Comparison of ENCODE assay signal across 8 cellular contexts in the genomic region with DNA sequence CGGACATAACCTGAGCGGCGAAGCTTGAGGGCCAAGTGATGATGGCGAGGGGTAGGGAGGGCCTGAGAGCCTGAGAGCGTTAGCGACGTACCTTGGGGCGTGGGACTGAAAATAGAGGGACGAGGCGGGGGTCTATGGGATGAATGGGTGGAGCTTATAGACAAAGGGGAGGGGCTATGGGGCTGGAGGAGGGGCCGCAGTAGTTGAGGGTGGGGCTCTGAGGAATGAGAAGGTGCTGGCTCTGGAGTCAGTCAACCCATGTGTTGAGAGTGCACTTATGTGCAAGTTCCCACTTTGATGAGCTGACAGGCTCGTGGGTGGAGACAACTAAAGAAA. TPM values are rescaled to one million over a fixed set of nuclear protein-coding genes. Genes with fewer than 3 reads are reported as not detected.
A peak's percentile ranks its signal among the peaks of the same experiment; 100 is the strongest.
DNase-seq lines count a peak whose midpoint lies in the region; ATAC-seq, FAIRE-seq and TF ChIP-seq lines count a peak whose summit lies in the region.

No MANE protein-coding gene starts in this region.

- DNase-seq in BJ (ENCODE audit: low read depth) (no peak), caudate nucleus (lab: John Stamatoyannopoulos, UW) (peak in 28 of 61 donors; percentile 1 to 61 (median 34)), HepG2 (ENCODE audit: low spot score) (peak; percentile 8), epidermal melanocyte (ENCODE audit: insufficient read length, low spot score) (no peak)
- no peak for DNase-seq in T-helper 2 cell treated with Interferon-gamma antibody and Interleukin-4, amounts not matched to agents 5 μg/mL and 100 μg/mL, for 36 hours (ENCODE audit: low spot score)
- DNase-seq in stimulated activated CD4-positive, alpha-beta T cell treated with anti-CD3 and anti-CD28 coated beads, Interleukin-4, amount 100 ng/mL, for 48 hours (ENCODE audit: low read depth in 2 of 2) = peak; percentile 36 to 41

- no peaks in the 10 kb centered on the region for H3K27me3 Mint-ChIP-seq in T-helper 2 cell treated with Interferon-gamma antibody and Interleukin-4, amounts not matched to agents 5 μg/mL and 100 μg/mL, for 36 hours (ENCODE audit: low read depth)

- peaks cover 26% of the 10 kb centered on the region for H3K4me1 ChIP-seq in HepG2 (ENCODE audit: insufficient read depth, low read length)

- H3K9ac ChIP-seq in HepG2 (ENCODE audit: insufficient read depth, low read depth, low read length) = peak overlapping the region; percentile 64

- H3K4me3 Mint-ChIP-seq in T-helper 2 cell treated with Interferon-gamma antibody and Interleukin-4, amounts not matched to agents 5 μg/mL and 100 μg/mL, for 36 hours = peak overlapping the region; percentile 97

- POLR2A ChIA-PET in BJ (lab: Charles Lee) = no interaction called here
- POLR2A ChIA-PET in HepG2 (lab: Yijun Ruan, JAX) = interaction anchor here (1.0 to 3.1 kb wide), 6 partner anchors 9 to 1893 kb away, joined by 3 to 28 read pairs (median 5); partner anchors contain the start of genes EBP and RBM3

- CTCF ChIA-PET in BJ (lab: Yijun Ruan, JAX) (interaction anchor here (0.6 to 1.5 kb wide), 5 partner anchors 9 to 33 kb away, joined by 3 to 8 read pairs (median 3); no protein-coding TSS in a partner anchor), HepG2 (lab: Yijun Ruan, JAX; ENCODE audit: low intra/inter-chr PET ratio, low total read pairs) (no interaction called here)

- H3K27ac ChIP-seq in caudate nucleus (ENCODE audit: low read depth, low read length) = peak overlapping the region; percentile 85
- peak overlapping the region; percentile 54 for H3K27ac ChIP-seq in HepG2 (ENCODE audit: extremely low read length, insufficient read depth, low read length)

- H3K9me3 Mint-ChIP-seq in T-helper 2 cell treated with Interferon-gamma antibody and Interleukin-4, amounts not matched to agents 5 μg/mL and 100 μg/mL, for 36 hours = no peaks in the 10 kb centered on the region

- intact Hi-C loops in HepG2 (cut with micrococcal nuclease; ENCODE audit: unreplicated experiment) = no loop called here

- peaks cover 20% of the 10 kb centered on the region for H3K4me1 Mint-ChIP-seq in T-helper 2 cell treated with Interferon-gamma antibody and Interleukin-4, amounts not matched to agents 5 μg/mL and 100 μg/mL, for 36 hours (ENCODE audit: low read depth)

- TF ChIP-seq EP300 in HepG2 (IDR thresholded peaks at IDR 0.05; ENCODE audit: low read depth in 2 of 2, low read length in 2 of 2) (no peak), HepG2 (CRISPR knock-in tag; IDR thresholded peaks at IDR 0.05; ENCODE audit: borderline replicate concordance) (no peak)

- TF ChIP-seq RAD21 in HepG2 (CRISPR knock-in tag; IDR thresholded peaks at IDR 0.05) = no peak

- peak; percentile 39 for ATAC-seq in GM19035 (IDR thresholded peaks at IDR 0.05; ENCODE audit: unreplicated experiment)
- ATAC-seq in HG03460 (IDR thresholded peaks at IDR 0.05; ENCODE audit: unreplicated experiment) = peak; percentile 33
- ATAC-seq in HepG2 = peak; percentile 63

- no peak for FAIRE-seq in HepG2 (lab: Jason Lieb, UNC)

- no peaks in the 10 kb centered on the region for H3K9me3 ChIP-seq in HepG2 (ENCODE audit: low read length)

- H3K27me3 ChIP-seq in BJ (ENCODE audit: control insufficient read depth, insufficient read depth, low read length) (no peaks in the 10 kb centered on the region), HepG2 (ENCODE audit: control insufficient read depth in 1 of 2, insufficient read depth in 2 of 2, low read length in 2 of 2) (no peaks in the 10 kb centered on the region)

- TF ChIP-seq POLR2A in HepG2 (IDR thresholded peaks at IDR 0.05; ENCODE audit: insufficient read depth in 1 of 2, low read depth in 2 of 2, low read length in 2 of 2) = no peak; a peak in 1 of 4 replicates

- no peak overlapping the region for H2AFZ ChIP-seq in HepG2 (ENCODE audit: low read length)

- TF ChIP-seq CTCF in BJ (IDR thresholded peaks at IDR 0.05; ENCODE audit: insufficient read depth, low read depth, low read length) (no peak), HepG2 (CRISPR knock-in tag; IDR thresholded peaks at IDR 0.05) (no peak; the same call in 1 of the 2 replicates)

- H3K4me2 ChIP-seq in HepG2 (ENCODE audit: low read depth, low read length) = peak overlapping the region; percentile 74

- BruUV-seq in HepG2 (replicated peaks; lab: Mats Ljungman, UMichigan) = no TSS peak

- peaks cover 10% of the 10 kb centered on the region for H3K79me2 ChIP-seq in HepG2 (ENCODE audit: insufficient read depth, low read length)

- in situ Hi-C loops in HepG2 (cut with HindIII; ENCODE audit: extremely low pct_ligation_motif_present, low pct_unique_long_range_greater_than_20kb) = no loop called here

- no peaks in the 10 kb centered on the region for H4K20me1 ChIP-seq in HepG2 (ENCODE audit: insufficient read depth, low read length)

- H3K27ac Mint-ChIP-seq in T-helper 2 cell treated with Interferon-gamma antibody and Interleukin-4, amounts not matched to agents 5 μg/mL and 100 μg/mL, for 36 hours = peak overlapping the region; percentile 97

- H3K36me3 ChIP-seq in BJ (ENCODE audit: control insufficient read depth, insufficient read depth, low read length) (0 out of 2 replicates have a peak, but pooled peaks cover 2% of the 10 kb centered on the region), HepG2 (replicated peaks in 1 of 2; ENCODE audit: control insufficient read depth in 1 of 2, insufficient read depth in 2 of 2, low read length in 2 of 2) (no peaks in the 10 kb centered on the region; a peak in 1 of 5 replicates)

- peaks cover 21% of the 10 kb centered on the region for H3K36me3 Mint-ChIP-seq in T-helper 2 cell treated with Interferon-gamma antibody and Interleukin-4, amounts not matched to agents 5 μg/mL and 100 μg/mL, for 36 hours (ENCODE audit: low read depth)

- WGBS in HepG2 (ENCODE audit: low lambda C conversion rate) = 22% methylated on average over 12 of the region's 12 CpGs

- H3K4me3 ChIP-seq in BJ (ENCODE audit: low read depth, low read length) (peak overlapping the region; percentile 84), HepG2 (replicated peaks in 1 of 3; ENCODE audit: insufficient read depth in 1 of 3, low read depth in 2 of 3, low read length in 3 of 3) (peak overlapping the region; percentile 54 to 75 (median 69); a peak in 5 of 6 replicates)

RNA-seq across cellular contexts. Expression of gene TBC1D25, which starts 0.5 kb away (rescaled TPM):
- polyA plus RNA-seq in BJ (2011; rRNA removed) (10.6 and 17.8 TPM in 2 replicates), HepG2 (2011; rRNA removed) (4.7 and 6.0 TPM in 2 replicates)
- polyA minus RNA-seq in BJ (2011; rRNA and poly(A)+ RNA removed) = 9.5 and 11.1 TPM in 2 replicates
- total RNA-seq in HepG2 (2016; rRNA removed; fragmentation: Illumina TruSeq; extraction: Trizol) = 3.2 and 3.5 TPM in 2 replicates
- 1.0 and 1.1 TPM in 2 replicates for total RNA-seq in HepG2 (2016; cell fraction: cytosol; rRNA removed; fragmentation: Illumina TruSeq; extraction: Trizol; ENCODE audit: low read depth)
- total RNA-seq in HepG2 (2016; cell fraction: insoluble cytoplasmic fraction; rRNA removed; fragmentation: Illumina TruSeq; extraction: Trizol) = 3.4 and 3.6 TPM in 2 replicates
- total RNA-seq in HepG2 (2016; cell fraction: membrane; rRNA removed; fragmentation: Illumina TruSeq; extraction: Trizol) = 5.5 and 6.0 TPM in 2 replicates
- 2.8 and 3.4 TPM in 2 replicates for total RNA-seq in HepG2 (2016; cell fraction: nucleus; rRNA removed; fragmentation: Illumina TruSeq; extraction: Trizol)
- 4.6 TPM in 2 replicates for polyA plus RNA-seq in HepG2 (2011; cell fraction: cytosol; rRNA removed)
- 16.8 and 21.5 TPM in 2 replicates for polyA plus RNA-seq in HepG2 (2011; cell fraction: nucleus; rRNA removed)
- 4.8 and 7.9 TPM in 2 replicates for polyA plus RNA-seq in HepG2 (2012)
- polyA plus RNA-seq in HepG2 (2016; cell fraction: cytosol; fragmentation: Illumina TruSeq; extraction: Trizol; ENCODE audit: low read depth) = 2.1 and 2.3 TPM in 2 replicates
- 4.0 and 6.3 TPM in 2 replicates for polyA plus RNA-seq in HepG2 (2016; cell fraction: insoluble cytoplasmic fraction; fragmentation: Illumina TruSeq; extraction: Trizol; ENCODE audit: low read depth)
- polyA plus RNA-seq in HepG2 (2016; cell fraction: membrane; fragmentation: Illumina TruSeq; extraction: Trizol; ENCODE audit: low read depth) = 4.8 and 5.4 TPM in 2 replicates
- 11.5 and 15.0 TPM in 2 replicates for polyA plus RNA-seq in HepG2 (2016; cell fraction: nucleus; fragmentation: Illumina TruSeq; extraction: Trizol; ENCODE audit: insufficient read depth, low read depth)
- 10.9 and 19.7 TPM in 2 replicates for polyA minus RNA-seq in HepG2 (2011; rRNA and poly(A)+ RNA removed; ENCODE audit: low replicate concordance)
- polyA minus RNA-seq in HepG2 (2011; cell fraction: cytosol; rRNA and poly(A)+ RNA removed) = 5.1 and 5.5 TPM in 2 replicates
- 7.9 and 9.4 TPM in 2 replicates for polyA minus RNA-seq in HepG2 (2011; cell fraction: nucleus; rRNA and poly(A)+ RNA removed)

RNA-seq across cellular contexts. Expression of gene EBP, which starts 18.4 kb away (rescaled TPM):
- 28.3 and 36.1 TPM in 2 replicates for polyA plus RNA-seq in BJ (2011; rRNA removed)
- polyA minus RNA-seq in BJ (2011; rRNA and poly(A)+ RNA removed) = 31.3 and 42.1 TPM in 2 replicates
- 162 and 260 TPM in 2 replicates for total RNA-seq in HepG2 (2016; rRNA removed; fragmentation: Illumina TruSeq; extraction: Trizol)
- 147 and 171 TPM in 2 replicates for total RNA-seq in HepG2 (2016; cell fraction: cytosol; rRNA removed; fragmentation: Illumina TruSeq; extraction: Trizol; ENCODE audit: low read depth)
- 146 and 274 TPM in 2 replicates for total RNA-seq in HepG2 (2016; cell fraction: insoluble cytoplasmic fraction; rRNA removed; fragmentation: Illumina TruSeq; extraction: Trizol)
- total RNA-seq in HepG2 (2016; cell fraction: membrane; rRNA removed; fragmentation: Illumina TruSeq; extraction: Trizol) = 149 and 167 TPM in 2 replicates
- 182 and 206 TPM in 2 replicates for total RNA-seq in HepG2 (2016; cell fraction: nucleus; rRNA removed; fragmentation: Illumina TruSeq; extraction: Trizol)
- polyA plus RNA-seq in HepG2 (2011; rRNA removed) = 106 and 162 TPM in 2 replicates
- 168 and 176 TPM in 2 replicates for polyA plus RNA-seq in HepG2 (2011; cell fraction: cytosol; rRNA removed)
- polyA plus RNA-seq in HepG2 (2011; cell fraction: nucleus; rRNA removed) = 94.7 and 111 TPM in 2 replicates
- 122 and 141 TPM in 2 replicates for polyA plus RNA-seq in HepG2 (2012)
- 138 and 157 TPM in 2 replicates for polyA plus RNA-seq in HepG2 (2016; cell fraction: cytosol; fragmentation: Illumina TruSeq; extraction: Trizol; ENCODE audit: low read depth)
- 129 and 142 TPM in 2 replicates for polyA plus RNA-seq in HepG2 (2016; cell fraction: insoluble cytoplasmic fraction; fragmentation: Illumina TruSeq; extraction: Trizol; ENCODE audit: low read depth)
- polyA plus RNA-seq in HepG2 (2016; cell fraction: membrane; fragmentation: Illumina TruSeq; extraction: Trizol; ENCODE audit: low read depth) = 117 and 128 TPM in 2 replicates
- 318 and 347 TPM in 2 replicates for polyA plus RNA-seq in HepG2 (2016; cell fraction: nucleus; fragmentation: Illumina TruSeq; extraction: Trizol; ENCODE audit: insufficient read depth, low read depth)
- polyA minus RNA-seq in HepG2 (2011; rRNA and poly(A)+ RNA removed; ENCODE audit: low replicate concordance) = 268 and 948 TPM in 2 replicates
- 59.2 and 70.4 TPM in 2 replicates for polyA minus RNA-seq in HepG2 (2011; cell fraction: cytosol; rRNA and poly(A)+ RNA removed)
- polyA minus RNA-seq in HepG2 (2011; cell fraction: nucleus; rRNA and poly(A)+ RNA removed) = 25.6 and 30.3 TPM in 2 replicates

RNA-seq across cellular contexts. Expression of gene PORCN, which starts 31.2 kb away (rescaled TPM):
- 9.9 and 18.0 TPM in 2 replicates for polyA plus RNA-seq in BJ (2011; rRNA removed)
- polyA minus RNA-seq in BJ (2011; rRNA and poly(A)+ RNA removed) = 10.5 and 14.9 TPM in 2 replicates
- total RNA-seq in HepG2 (2016; rRNA removed; fragmentation: Illumina TruSeq; extraction: Trizol) = 2.6 and 3.9 TPM in 2 replicates
- 2.7 and 3.7 TPM in 2 replicates for total RNA-seq in HepG2 (2016; cell fraction: cytosol; rRNA removed; fragmentation: Illumina TruSeq; extraction: Trizol; ENCODE audit: low read depth)
- 1.7 and 3.0 TPM in 2 replicates for total RNA-seq in HepG2 (2016; cell fraction: insoluble cytoplasmic fraction; rRNA removed; fragmentation: Illumina TruSeq; extraction: Trizol)
- 4.4 and 5.2 TPM in 2 replicates for total RNA-seq in HepG2 (2016; cell fraction: membrane; rRNA removed; fragmentation: Illumina TruSeq; extraction: Trizol)
- 1.9 and 2.5 TPM in 2 replicates for total RNA-seq in HepG2 (2016; cell fraction: nucleus; rRNA removed; fragmentation: Illumina TruSeq; extraction: Trizol)
- polyA plus RNA-seq in HepG2 (2011; rRNA removed) = 5.8 and 6.0 TPM in 2 replicates
- polyA plus RNA-seq in HepG2 (2011; cell fraction: cytosol; rRNA removed) = 4.1 and 6.5 TPM in 2 replicates
- polyA plus RNA-seq in HepG2 (2011; cell fraction: nucleus; rRNA removed) = 19.8 and 20.1 TPM in 2 replicates
- polyA plus RNA-seq in HepG2 (2012) = 2.3 and 3.6 TPM in 2 replicates
- polyA plus RNA-seq in HepG2 (2016; cell fraction: cytosol; fragmentation: Illumina TruSeq; extraction: Trizol; ENCODE audit: low read depth) = 3.8 and 3.9 TPM in 2 replicates
- 2.5 and 3.3 TPM in 2 replicates for polyA plus RNA-seq in HepG2 (2016; cell fraction: insoluble cytoplasmic fraction; fragmentation: Illumina TruSeq; extraction: Trizol; ENCODE audit: low read depth)
- polyA plus RNA-seq in HepG2 (2016; cell fraction: membrane; fragmentation: Illumina TruSeq; extraction: Trizol; ENCODE audit: low read depth) = 4.6 and 5.1 TPM in 2 replicates
- 5.0 and 5.7 TPM in 2 replicates for polyA plus RNA-seq in HepG2 (2016; cell fraction: nucleus; fragmentation: Illumina TruSeq; extraction: Trizol; ENCODE audit: insufficient read depth, low read depth)
- 16.7 and 23.7 TPM in 2 replicates for polyA minus RNA-seq in HepG2 (2011; rRNA and poly(A)+ RNA removed; ENCODE audit: low replicate concordance)
- 1.7 and 2.0 TPM in 2 replicates for polyA minus RNA-seq in HepG2 (2011; cell fraction: cytosol; rRNA and poly(A)+ RNA removed)
- 4.2 and 5.1 TPM in 2 replicates for polyA minus RNA-seq in HepG2 (2011; cell fraction: nucleus; rRNA and poly(A)+ RNA removed)

RNA-seq across cellular contexts. Expression of gene RBM3, which starts 34.3 kb away (rescaled TPM):
- polyA plus RNA-seq in BJ (2011; rRNA removed) = 333 and 406 TPM in 2 replicates
- polyA minus RNA-seq in BJ (2011; rRNA and poly(A)+ RNA removed) = 212 and 220 TPM in 2 replicates
- total RNA-seq in HepG2 (2016; rRNA removed; fragmentation: Illumina TruSeq; extraction: Trizol) = 182 and 239 TPM in 2 replicates
- 72.2 and 83.3 TPM in 2 replicates for total RNA-seq in HepG2 (2016; cell fraction: cytosol; rRNA removed; fragmentation: Illumina TruSeq; extraction: Trizol; ENCODE audit: low read depth)
- 186 and 267 TPM in 2 replicates for total RNA-seq in HepG2 (2016; cell fraction: insoluble cytoplasmic fraction; rRNA removed; fragmentation: Illumina TruSeq; extraction: Trizol)
- 111 and 139 TPM in 2 replicates for total RNA-seq in HepG2 (2016; cell fraction: membrane; rRNA removed; fragmentation: Illumina TruSeq; extraction: Trizol)
- 96.1 and 99.4 TPM in 2 replicates for total RNA-seq in HepG2 (2016; cell fraction: nucleus; rRNA removed; fragmentation: Illumina TruSeq; extraction: Trizol)
- polyA plus RNA-seq in HepG2 (2011; rRNA removed) = 109 and 123 TPM in 2 replicates
- polyA plus RNA-seq in HepG2 (2011; cell fraction: cytosol; rRNA removed) = 78.5 and 83.5 TPM in 2 replicates
- polyA plus RNA-seq in HepG2 (2011; cell fraction: nucleus; rRNA removed) = 120 and 154 TPM in 2 replicates
- polyA plus RNA-seq in HepG2 (2012) = 62.4 and 136 TPM in 2 replicates
- polyA plus RNA-seq in HepG2 (2016; cell fraction: cytosol; fragmentation: Illumina TruSeq; extraction: Trizol; ENCODE audit: low read depth) = 83.2 and 86.4 TPM in 2 replicates
- polyA plus RNA-seq in HepG2 (2016; cell fraction: insoluble cytoplasmic fraction; fragmentation: Illumina TruSeq; extraction: Trizol; ENCODE audit: low read depth) = 284 and 351 TPM in 2 replicates
- 125 and 144 TPM in 2 replicates for polyA plus RNA-seq in HepG2 (2016; cell fraction: membrane; fragmentation: Illumina TruSeq; extraction: Trizol; ENCODE audit: low read depth)
- 196 and 214 TPM in 2 replicates for polyA plus RNA-seq in HepG2 (2016; cell fraction: nucleus; fragmentation: Illumina TruSeq; extraction: Trizol; ENCODE audit: insufficient read depth, low read depth)
- polyA minus RNA-seq in HepG2 (2011; rRNA and poly(A)+ RNA removed; ENCODE audit: low replicate concordance) = 139 and 240 TPM in 2 replicates
- polyA minus RNA-seq in HepG2 (2011; cell fraction: cytosol; rRNA and poly(A)+ RNA removed) = 47.4 and 57.2 TPM in 2 replicates
- polyA minus RNA-seq in HepG2 (2011; cell fraction: nucleus; rRNA and poly(A)+ RNA removed) = 163 and 176 TPM in 2 replicates

RNA-seq across cellular contexts. Expression of gene WDR13, which starts 57.3 kb away (rescaled TPM):
- polyA plus RNA-seq in BJ (2011; rRNA removed) (41.8 and 119 TPM in 2 replicates), HepG2 (2011; rRNA removed) (37.1 and 52.7 TPM in 2 replicates)
- polyA minus RNA-seq in BJ (2011; rRNA and poly(A)+ RNA removed) = 60.0 and 64.3 TPM in 2 replicates
- total RNA-seq in HepG2 (2016; rRNA removed; fragmentation: Illumina TruSeq; extraction: Trizol) = 19.3 and 28.7 TPM in 2 replicates
- total RNA-seq in HepG2 (2016; cell fraction: cytosol; rRNA removed; fragmentation: Illumina TruSeq; extraction: Trizol; ENCODE audit: low read depth) = 23.0 and 33.2 TPM in 2 replicates
- total RNA-seq in HepG2 (2016; cell fraction: insoluble cytoplasmic fraction; rRNA removed; fragmentation: Illumina TruSeq; extraction: Trizol) = 20.8 and 29.5 TPM in 2 replicates
- total RNA-seq in HepG2 (2016; cell fraction: membrane; rRNA removed; fragmentation: Illumina TruSeq; extraction: Trizol) = 42.7 and 44.4 TPM in 2 replicates
- 15.9 and 18.0 TPM in 2 replicates for total RNA-seq in HepG2 (2016; cell fraction: nucleus; rRNA removed; fragmentation: Illumina TruSeq; extraction: Trizol)
- polyA plus RNA-seq in HepG2 (2011; cell fraction: cytosol; rRNA removed) = 31.9 and 50.0 TPM in 2 replicates
- 389 and 473 TPM in 2 replicates for polyA plus RNA-seq in HepG2 (2011; cell fraction: nucleus; rRNA removed)
- polyA plus RNA-seq in HepG2 (2012) = 55.2 and 81.7 TPM in 2 replicates
- polyA plus RNA-seq in HepG2 (2016; cell fraction: cytosol; fragmentation: Illumina TruSeq; extraction: Trizol; ENCODE audit: low read depth) = 21.0 and 24.5 TPM in 2 replicates
- 20.4 and 20.7 TPM in 2 replicates for polyA plus RNA-seq in HepG2 (2016; cell fraction: insoluble cytoplasmic fraction; fragmentation: Illumina TruSeq; extraction: Trizol; ENCODE audit: low read depth)
- polyA plus RNA-seq in HepG2 (2016; cell fraction: membrane; fragmentation: Illumina TruSeq; extraction: Trizol; ENCODE audit: low read depth) = 28.5 and 34.5 TPM in 2 replicates
- 29.3 and 35.6 TPM in 2 replicates for polyA plus RNA-seq in HepG2 (2016; cell fraction: nucleus; fragmentation: Illumina TruSeq; extraction: Trizol; ENCODE audit: insufficient read depth, low read depth)
- 95.4 and 111 TPM in 2 replicates for polyA minus RNA-seq in HepG2 (2011; rRNA and poly(A)+ RNA removed; ENCODE audit: low replicate concordance)
- 39.0 and 46.7 TPM in 2 replicates for polyA minus RNA-seq in HepG2 (2011; cell fraction: cytosol; rRNA and poly(A)+ RNA removed)
- 36.2 and 42.4 TPM in 2 replicates for polyA minus RNA-seq in HepG2 (2011; cell fraction: nucleus; rRNA and poly(A)+ RNA removed)

Comparison
In these comparisons a context has a peak if more than half of its experiments do, and no peak if none do; other contexts are left out.
1. DNase-seq: peak in HepG2 (single experiment) and stimulated activated CD4-positive, alpha-beta T cell treated with anti-CD3 and anti-CD28 coated beads, Interleukin-4, amount 100 ng/mL, for 48 hours (2 of 2); none in BJ (single experiment), T-helper 2 cell treated with Interferon-gamma antibody and Interleukin-4, amounts not matched to agents 5 μg/mL and 100 μg/mL, for 36 hours (single experiment) and epidermal melanocyte (single experiment).
2. Peak in every context shown above with its lines, with median percentiles within 50 percentile points of each other: ATAC-seq.